In genomic region chr4:95614684-95615205, GRCh38 we compare ENCODE assay signal across 19 cellular contexts.
A peak's percentile ranks its signal among the peaks of the same experiment; 100 is the strongest.
DNase-seq lines count a peak whose midpoint lies in the region; ATAC-seq and TF ChIP-seq lines count a peak whose summit lies in the region.
"Had no signal": no experiment of that assay in that cellular context is flagged by ENCODE, and none has a peak within 500 bp of the region (broad histone marks: within the 10 kb centered on the region; RNA-seq: fewer than 3 reads in every experiment).

No MANE protein-coding gene starts in this region.

- no peak overlapping the region for H3K4me3 Mint-ChIP-seq in WTC11
- H3K4me3 Mint-ChIP-seq: B cell; CD4-positive, alpha-beta T cell; CD8-positive, alpha-beta T cell had no signal

- H3K4me3 ChIP-seq in HEK293 (ENCODE audit: low read depth, low read length) (no peak overlapping the region), osteoblast (ENCODE audit: insufficient read depth, low read length) (no peak overlapping the region), mammary epithelial cell (replicated peaks in 1 of 3; ENCODE audit: insufficient read depth in 1 of 3, low read depth in 2 of 3, low read length in 3 of 3) (no peak overlapping the region)
- H3K4me3 ChIP-seq: A549; BLaER1 treated with 17β-estradiol and CSF1 and Interleukin-3, amounts not matched to agents 10 nM and 100 nM had no signal

- no TSS peak for BruUV-seq in mammary epithelial cell (replicated peaks; lab: Mats Ljungman, UMichigan)

- intact Hi-C loops in mammary epithelial cell (cut with micrococcal nuclease) = no loop called here

- dilution Hi-C loops in mammary epithelial cell (cut with HindIII; ENCODE audit: low sequenced_read_pairs) = no loop called here

- no peaks in the 10 kb centered on the region for H3K27me3 Mint-ChIP-seq in WTC11 (ENCODE audit: low read depth)
- H3K27me3 Mint-ChIP-seq: B cell; CD4-positive, alpha-beta T cell had no signal

- H3K27ac Mint-ChIP-seq in WTC11 = no peak overlapping the region
- H3K27ac Mint-ChIP-seq: B cell; CD4-positive, alpha-beta T cell; CD8-positive, alpha-beta T cell had no signal

- H2AFZ ChIP-seq in osteoblast (ENCODE audit: low read length) (no peak overlapping the region), mammary epithelial cell (ENCODE audit: low read depth, low read length) (no peak overlapping the region)

- H3K36me3 ChIP-seq in HEK293 (ENCODE audit: control insufficient read depth in 2 of 2, insufficient read depth in 1 of 2, low read length in 2 of 2) (no peaks in the 10 kb centered on the region), osteoblast (ENCODE audit: insufficient read depth, low read length) (no peaks in the 10 kb centered on the region), mammary epithelial cell (ENCODE audit: insufficient read depth, low read length) (no peaks in the 10 kb centered on the region)
- H3K36me3 ChIP-seq: BLaER1 treated with 17β-estradiol and CSF1 and Interleukin-3, amounts not matched to agents 10 nM and 100 nM had no signal

- 93% methylated on average over 8 of the region's 8 CpGs for WGBS in mammary epithelial cell (ENCODE audit: low coverage, missing lambda C conversion rate)

- peaks cover 12% of the 10 kb centered on the region for H3K9me3 Mint-ChIP-seq in WTC11
- H3K9me3 Mint-ChIP-seq: CD4-positive, alpha-beta T cell; CD8-positive, alpha-beta T cell had no signal

- H3K79me2 ChIP-seq in osteoblast (ENCODE audit: insufficient read depth, low read length) (no peaks in the 10 kb centered on the region), mammary epithelial cell (ENCODE audit: insufficient read depth, low read length) (no peaks in the 10 kb centered on the region)

- H4K20me1 ChIP-seq in osteoblast (ENCODE audit: insufficient read depth, low read length) (no peaks in the 10 kb centered on the region), mammary epithelial cell (ENCODE audit: insufficient read depth, low read length) (no peaks in the 10 kb centered on the region)
- H4K20me1 ChIP-seq: BLaER1 treated with 17β-estradiol and CSF1 and Interleukin-3, amounts not matched to agents 10 nM and 100 nM had no signal

- peaks cover 7% of the 10 kb centered on the region for H3K4me1 Mint-ChIP-seq in WTC11
- H3K4me1 Mint-ChIP-seq: B cell had no signal

- H3K27ac ChIP-seq in HEK293 (ENCODE audit: extremely low read depth, low read depth, low read length) (no peak overlapping the region), VCaP (0 out of 2 replicates have a peak overlapping the region, but pooled peaks have one; percentile 6), osteoblast (ENCODE audit: low read depth, low read length) (no peak overlapping the region), mammary epithelial cell (ENCODE audit: insufficient read depth, low read depth, low read length) (no peak overlapping the region)
- H3K27ac ChIP-seq: 22Rv1; A549; BLaER1 treated with 17β-estradiol and CSF1 and Interleukin-3, amounts not matched to agents 10 nM and 100 nM; C4-2B had no signal

- H3K9me3 ChIP-seq in HEK293 (ENCODE audit: control insufficient read depth, insufficient read depth, low read depth, low read length) = no peaks in the 10 kb centered on the region
- H3K9me3 ChIP-seq in osteoblast (ENCODE audit: low read depth, low read length) = no peaks in the 10 kb centered on the region
- no peaks in the 10 kb centered on the region for H3K9me3 ChIP-seq in mammary epithelial cell (replicated peaks; ENCODE audit: insufficient read depth, low read length)
- H3K9me3 ChIP-seq: A549, Caco-2 had no signal

- H3K9ac ChIP-seq in mammary epithelial cell (ENCODE audit: insufficient read depth, low read length) = no peak overlapping the region
- H3K9ac ChIP-seq: BLaER1 treated with 17β-estradiol and CSF1 and Interleukin-3, amounts not matched to agents 10 nM and 100 nM had no signal

- peaks cover 3% of the 10 kb centered on the region; the same call in 1 of the 2 replicates for H3K36me3 Mint-ChIP-seq in WTC11
- H3K36me3 Mint-ChIP-seq: CD8-positive, alpha-beta T cell had no signal

- CTCF ChIA-PET in HEK293 (lab: Yijun Ruan, JAX) (no interaction called here), mammary epithelial cell (lab: Charles Lee; ENCODE audit: low non-redundant PET) (no interaction called here), WTC11 (lab: Charles Lee) (no interaction called here)

- no peak overlapping the region for H3K4me2 ChIP-seq in osteoblast (ENCODE audit: insufficient read depth, low read length)
- H3K4me2 ChIP-seq in mammary epithelial cell (ENCODE audit: insufficient read depth, low read depth, low read length) = no peak overlapping the region
- H3K4me2 ChIP-seq: A549; BLaER1 treated with 17β-estradiol and CSF1 and Interleukin-3, amounts not matched to agents 10 nM and 100 nM had no signal

- peak; percentile 38 for DNase-seq in glomerular visceral epithelial cell (ENCODE audit: extremely low spot score)
- DNase-seq in osteoblast (ENCODE audit: insufficient read length, low spot score, missing footprints) = peak; percentile 32
- DNase-seq in mammary epithelial cell = no peak
- no peak for DNase-seq in WTC11 (ENCODE audit: low spot score)
- DNase-seq in mesenteric fat pad (ENCODE audit: low spot score) = no peak
- DNase-seq: AML-193; Caco-2; Calu3; CD4-positive, alpha-beta T cell; CD8-positive, alpha-beta T cell; DMS79 treated with DMSO at 0.1 percent for 48 hours; GF-D8 had no signal

- no peaks in the 10 kb centered on the region for H3K4me1 ChIP-seq in HEK293 (ENCODE audit: control insufficient read depth, insufficient read depth, low read length)
- H3K4me1 ChIP-seq in osteoblast (ENCODE audit: insufficient read depth, low read length) = no peaks in the 10 kb centered on the region
- no peaks in the 10 kb centered on the region for H3K4me1 ChIP-seq in mammary epithelial cell (ENCODE audit: insufficient read depth, low read length)
- H3K4me1 ChIP-seq: A549, Caco-2 had no signal

- no peak for TF ChIP-seq CTCF in HEK293 (tag by site-specific recombination; IDR thresholded peaks at IDR 0.05)
- no peak for TF ChIP-seq CTCF in VCaP (conservative IDR thresholded peaks at IDR 0.05)
- TF ChIP-seq CTCF in osteoblast (IDR thresholded peaks at IDR 0.05; ENCODE audit: extremely low read depth, low read depth, low read length) = no peak
- TF ChIP-seq CTCF in mammary epithelial cell (conservative IDR thresholded peaks at IDR 0.05 in 1 of 2, IDR thresholded peaks at IDR 0.05 in 1 of 2; ENCODE audit: extremely low read depth in 1 of 2, insufficient read depth in 1 of 2, low read depth in 1 of 2, low read length in 2 of 2) = no peak
- no peak for TF ChIP-seq CTCF in WTC11 (IDR thresholded peaks at IDR 0.05)

- no peaks in the 10 kb centered on the region for H3K27me3 ChIP-seq in osteoblast (ENCODE audit: insufficient read depth, low read length)
- no peaks in the 10 kb centered on the region for H3K27me3 ChIP-seq in mammary epithelial cell (ENCODE audit: insufficient read depth, low read length)
- H3K27me3 ChIP-seq: BLaER1 treated with 17β-estradiol and CSF1 and Interleukin-3, amounts not matched to agents 10 nM and 100 nM had no signal

- in situ Hi-C loops in mammary epithelial cell (cut with MboI; ENCODE audit: low sequenced_read_pairs in 2 of 2) = no loop called here

- POLR2A ChIA-PET in HEK293 (lab: Yijun Ruan, JAX) = no interaction called here
- POLR2A ChIA-PET in WTC11 (lab: Charles Lee) = no interaction called here

- ATAC-seq in WTC11 = no peak
- ATAC-seq: A549; CD8-positive, alpha-beta T cell had no signal

TF ChIP-seq in HEK293, 187 proteins besides CTCF, POLR2A, EP300 and RAD21 (continues in another document):
- TF ChIP-seq SP7 (tag by site-specific recombination; IDR thresholded peaks at IDR 0.05) (0 out of 2 replicates have a peak, but pooled peaks have one; percentile 17), PRDM6 (tag by site-specific recombination; IDR thresholded peaks at IDR 0.05) (peak; percentile 47; the same call in 1 of the 2 replicates), GLIS1 (tag by site-specific recombination; IDR thresholded peaks at IDR 0.05) (peak; percentile 76)

TF ChIP-seq in WTC11, 78 proteins besides CTCF, POLR2A, EP300 and RAD21:
- TF ChIP-seq KAT7 (CRISPR knock-in tag; IDR thresholded peaks at IDR 0.05; ENCODE audit: borderline replicate concordance) = no peak

Comparison
In these comparisons a context has a peak if more than half of its experiments do, and no peak if none do; other contexts are left out.
1. DNase-seq: peak in glomerular visceral epithelial cell (single experiment) and osteoblast (single experiment); none in mammary epithelial cell (single experiment), WTC11 (single experiment) and mesenteric fat pad (single experiment).